ENCODE assay signal across 36 cellular contexts in genomic region chr9:114471157-114471556, GRCh38.
"Had no signal": no experiment of that assay in that cellular context is flagged by ENCODE, and none has a peak within 500 bp of the region (broad histone marks: within the 10 kb centered on the region; RNA-seq: fewer than 3 reads in every experiment).

No MANE protein-coding gene starts in this region.

- DNase-seq: Karpas-422, Kasumi-1, MG63, MM.1S, MV-4-11, NCI-H1048, NCI-H1092, NCI-H1092 treated with DMSO at 0.1 percent for 48 hours, NCI-H1105, NCI-H1105 treated with DMSO at 0.1 percent for 48 hours, NCI-H1417, NCI-H1417 treated with DMSO at 0.1 percent for 48 hours, NCI-H1436, NCI-H1436 treated with DMSO at 0.1 percent for 48 hours, NCI-H146, NCI-H1694, NCI-H1694 treated with DMSO at 0.1 percent for 48 hours, NCI-H187, NCI-H187 treated with DMSO at 0.1 percent for 48 hours, NCI-H1930, NCI-H2029, NCI-H2029 treated with DMSO at 0.1 percent for 48 hours, NCI-H2081, NCI-H2081 treated with DMSO at 0.1 percent for 48 hours, NCI-H2107, NCI-H2171, NCI-H2171 treated with DMSO at 0.1 percent for 48 hours, NCI-H2227 treated with DMSO at 0.1 percent for 48 hours, NCI-H226, NCI-H345, NCI-H446, NCI-H446 treated with DMSO at 0.1 percent for 48 hours, NCI-H510A, NCI-H510A treated with DMSO at 0.1 percent for 48 hours, NCI-H524, NCI-H524 treated with DMSO at 0.1 percent for 48 hours had no signal

- H3K9me3 ChIP-seq: MG63 had no signal

- H3K27me3 ChIP-seq: MG63 had no signal

- H3K4me3 ChIP-seq: MG63 had no signal

- H3K36me3 ChIP-seq: MG63 had no signal
